ENCODE assay signal across 8 cellular contexts in genomic region chr1:197924516-197925123, GRCh38. TPM values are rescaled to one million over a fixed set of nuclear protein-coding genes. Genes with fewer than 3 reads are reported as not detected.
A peak's percentile ranks its signal among the peaks of the same experiment; 100 is the strongest.
DNase-seq lines count a peak whose midpoint lies in the region; ATAC-seq and TF ChIP-seq lines count a peak whose summit lies in the region.

No MANE protein-coding gene starts in this region.

- H3K27ac ChIP-seq in OCI-LY3 (ENCODE audit: low read length): no peak overlapping the region
- no peak overlapping the region for H3K27ac ChIP-seq in naive thymus-derived CD4-positive, alpha-beta T cell (ENCODE audit: low read depth, low read length)

- intact Hi-C loops in naive thymus-derived CD4-positive, alpha-beta T cell (cut with micrococcal nuclease): loop anchor here (1.0 to 10.0 kb wide), 13 partner anchors 22 to 596 kb away; partner anchors contain the start of genes C1orf53 (in 1 of the 2) and DENND1B (in 1 of the 2)

- DNase-seq in DMS 273 (lab: John Stamatoyannopoulos, UW; ENCODE audit: unreplicated experiment) (peak; percentile 76), DMS 273 treated with DMSO at 0.1 percent for 48 hours (lab: John Stamatoyannopoulos, UW) (no peak), dermis blood vessel endothelial cell (peak; percentile 70), NCI-H187 (lab: John Stamatoyannopoulos, UW) (no peak)
- DNase-seq in naive thymus-derived CD4-positive, alpha-beta T cell: peak in 1 of 9 donors; percentile 40

- peaks cover 17 to 29% (median 23%) of the 10 kb centered on the region in 7 donors for H3K4me1 Mint-ChIP-seq in naive thymus-derived CD4-positive, alpha-beta T cell

- POLR2A ChIA-PET in naive thymus-derived CD4-positive, alpha-beta T cell (lab: Charles Lee): interaction anchor here (0.5 kb wide), 1 partner anchor 68 kb away, joined by 3 read pairs; no protein-coding TSS in a partner anchor

- H3K27me3 ChIP-seq in OCI-LY3 (ENCODE audit: low read depth, low read length): no peaks in the 10 kb centered on the region
- H3K27me3 ChIP-seq in naive thymus-derived CD4-positive, alpha-beta T cell (ENCODE audit: control insufficient read depth in 2 of 2, insufficient read depth in 2 of 2, low read length in 2 of 2): peaks cover 17 to 32% of the 10 kb centered on the region in 2 donors

- H3K9me3 Mint-ChIP-seq in naive thymus-derived CD4-positive, alpha-beta T cell: peaks cover 0 to 6% (median 0%) of the 10 kb centered on the region in 11 donors

- peaks cover 74 to 95% (median 76%) of the 10 kb centered on the region in 5 donors for H3K27me3 Mint-ChIP-seq in naive thymus-derived CD4-positive, alpha-beta T cell

- CTCF ChIA-PET in naive thymus-derived CD4-positive, alpha-beta T cell (lab: Charles Lee): interaction anchor here (0.5 to 3.5 kb wide), 15 partner anchors 9 to 588 kb away, joined by 3 to 15 read pairs (median 4); partner anchors contain the start of genes C1orf53 and LHX9

- peaks cover 0 to 3% (median 0%) of the 10 kb centered on the region in 5 donors for H3K36me3 Mint-ChIP-seq in naive thymus-derived CD4-positive, alpha-beta T cell

- peak overlapping the region; percentile 53 for H3K4me2 ChIP-seq in OCI-LY3 (ENCODE audit: low read length)

- no peaks in the 10 kb centered on the region for H3K36me3 ChIP-seq in OCI-LY3 (replicated peaks; ENCODE audit: low read depth, low read length)
- no peaks in the 10 kb centered on the region for H3K36me3 ChIP-seq in naive thymus-derived CD4-positive, alpha-beta T cell (ENCODE audit: control insufficient read depth in 2 of 3, insufficient read depth in 3 of 3, low read length in 3 of 3)

- peak overlapping the region; percentile 49 for H3K4me3 ChIP-seq in OCI-LY3 (ENCODE audit: low read length)
- no peak overlapping the region for H3K4me3 ChIP-seq in naive thymus-derived CD4-positive, alpha-beta T cell (ENCODE audit: low read length)

- peak; percentile 97 for TF ChIP-seq CTCF in OCI-LY3 (IDR thresholded peaks at IDR 0.05; ENCODE audit: low read depth, low read length)

- no peaks in the 10 kb centered on the region for H3K79me2 ChIP-seq in OCI-LY3 (ENCODE audit: low read length)

- no peaks in the 10 kb centered on the region for H3K9me3 ChIP-seq in OCI-LY3 (ENCODE audit: insufficient read depth, low read length)
- no peaks in the 10 kb centered on the region for H3K9me3 ChIP-seq in naive thymus-derived CD4-positive, alpha-beta T cell (ENCODE audit: control insufficient read depth in 2 of 3, low read length in 3 of 3)

- H4K20me1 ChIP-seq in OCI-LY3 (ENCODE audit: insufficient read depth, low read length): no peaks in the 10 kb centered on the region

- H3K27ac Mint-ChIP-seq in naive thymus-derived CD4-positive, alpha-beta T cell: no peak overlapping the region

- H2AFZ ChIP-seq in OCI-LY3 (ENCODE audit: low read depth, low read length): no peak overlapping the region

- H3K4me3 Mint-ChIP-seq in naive thymus-derived CD4-positive, alpha-beta T cell: no peak overlapping the region

- ATAC-seq in GM19467 (IDR thresholded peaks at IDR 0.05; ENCODE audit: unreplicated experiment): peak; percentile 75
- ATAC-seq in HG03565 (IDR thresholded peaks at IDR 0.05; ENCODE audit: unreplicated experiment): peak; percentile 68
- ATAC-seq in naive thymus-derived CD4-positive, alpha-beta T cell: peak; percentile 73

- no peak overlapping the region for H3K9ac ChIP-seq in OCI-LY3 (ENCODE audit: low read length)

- peaks cover 7% of the 10 kb centered on the region; the same call in 1 of the 2 replicates for H3K4me1 ChIP-seq in OCI-LY3 (ENCODE audit: low read length)
- peaks cover 5% of the 10 kb centered on the region in 2 donors for H3K4me1 ChIP-seq in naive thymus-derived CD4-positive, alpha-beta T cell (ENCODE audit: control insufficient read depth in 2 of 2, insufficient read depth in 2 of 2, low read length in 2 of 2)

RNA-seq across cellular contexts. Expression of gene LHX9, which starts 7.4 kb away (rescaled TPM):
- total RNA-seq in dermis blood vessel endothelial cell: not detected in 2 replicates
- not detected for total RNA-seq in naive thymus-derived CD4-positive, alpha-beta T cell
- polyA plus RNA-seq in naive thymus-derived CD4-positive, alpha-beta T cell: not detected

RNA-seq across cellular contexts. Expression of gene C1orf53, which starts 22.2 kb away (rescaled TPM):
- 2.0 and 2.7 TPM in 2 replicates for total RNA-seq in dermis blood vessel endothelial cell
- total RNA-seq in naive thymus-derived CD4-positive, alpha-beta T cell: not detected
- 1 to 10 TPM in 1 of 2 donors, not detected in 1; 1.6 TPM for polyA plus RNA-seq in naive thymus-derived CD4-positive, alpha-beta T cell

Comparison
In these comparisons a context has a peak if more than half of its experiments do, and no peak if none do; other contexts are left out.
1. DNase-seq: peak in DMS 273 (single experiment) and dermis blood vessel endothelial cell (single experiment); none in DMS 273 treated with DMSO at 0.1 percent for 48 hours (single experiment) and NCI-H187 (0 of 2).
2. Peak in every context shown above with its lines, with median percentiles within 50 percentile points of each other: ATAC-seq.